ENCODE assay signal across 1 cellular context in genomic region chr1:120850531-120851421, GRCh38.
TF ChIP-seq lines count a peak whose summit lies in the region.

No MANE protein-coding gene starts in this region.

TF ChIP-seq in GM12878, 131 proteins besides CTCF, POLR2A, EP300 and RAD21 (continued from another document and continues in another):
- peak; percentile 99 for TF ChIP-seq ZNF687 (IDR thresholded peaks at IDR 0.05)
- peak; percentile 99 for TF ChIP-seq BMI1 (IDR thresholded peaks at IDR 0.05; ENCODE audit: borderline replicate concordance)
- peak; percentile 40 for TF ChIP-seq SP1 (IDR thresholded peaks at IDR 0.05; ENCODE audit: low read depth, low read length)
- TF ChIP-seq FOXM1 (IDR thresholded peaks at IDR 0.05; ENCODE audit: low read depth, low read length): peak; percentile 84
- peak; percentile 83 for TF ChIP-seq BCLAF1 (IDR thresholded peaks at IDR 0.05)
- TF ChIP-seq ZBTB4 (CRISPR knock-in tag; IDR thresholded peaks at IDR 0.05): peak; percentile 100
- peak in 1 of 2 experiments; percentile 85; a peak in 2 of 4 replicates for TF ChIP-seq ETV6 (conservative IDR thresholded peaks at IDR 0.05 in 1 of 2, IDR thresholded peaks at IDR 0.05 in 1 of 2; ENCODE audit: borderline replicate concordance in 1 of 2, low read depth in 1 of 2)
- TF ChIP-seq PRDM15 (CRISPR knock-in tag; IDR thresholded peaks at IDR 0.05): peak; percentile 100
- peak; percentile 46 for TF ChIP-seq RELA (IDR thresholded peaks at IDR 0.05; ENCODE audit: borderline replicate concordance, partially characterized antibody)
- TF ChIP-seq CHD2 (IDR thresholded peaks at IDR 0.05; ENCODE audit: borderline replicate concordance, low read depth, low read length): peak; percentile 73
- peak in 1 of 2 experiments; percentile 65; a peak in 2 of 4 replicates for TF ChIP-seq SRF (IDR thresholded peaks at IDR 0.05; ENCODE audit: low read depth in 2 of 2, low read length in 2 of 2)
- peak; percentile 95 for TF ChIP-seq ATF2 (IDR thresholded peaks at IDR 0.05; ENCODE audit: low read length)
- TF ChIP-seq PML (IDR thresholded peaks at IDR 0.05; ENCODE audit: low read length): peak; percentile 100
- TF ChIP-seq HCFC1 (IDR thresholded peaks at IDR 0.05; ENCODE audit: low read length): peak; percentile 46; the same call in 1 of the 2 replicates
- peak; percentile 65 for TF ChIP-seq KAT2A (conservative IDR thresholded peaks at IDR 0.05; ENCODE audit: control insufficient read depth, low read depth, low read length)
- peak; percentile 100 for TF ChIP-seq CBFB (IDR thresholded peaks at IDR 0.05; ENCODE audit: low read depth)
- TF ChIP-seq ZBTB11 (CRISPR knock-in tag; IDR thresholded peaks at IDR 0.05): peak; percentile 85
- peak; percentile 93 for TF ChIP-seq HDAC6 (IDR thresholded peaks at IDR 0.05; ENCODE audit: unreplicated experiment)
- TF ChIP-seq RUNX3 (IDR thresholded peaks at IDR 0.05; ENCODE audit: low read length): peak; percentile 86
- TF ChIP-seq GABPA (IDR thresholded peaks at IDR 0.05; ENCODE audit: low read depth): peak; percentile 68
- peak; percentile 45; the same call in 1 of the 2 replicates for TF ChIP-seq CEBPZ (IDR thresholded peaks at IDR 0.05; ENCODE audit: low read depth, low read length)
- TF ChIP-seq IRF5 (IDR thresholded peaks at IDR 0.05; ENCODE audit: borderline replicate concordance): peak; percentile 81
- TF ChIP-seq BACH1 (IDR thresholded peaks at IDR 0.05; ENCODE audit: borderline replicate concordance): peak; percentile 100
- peak; percentile 84; the same call in 1 of the 2 replicates for TF ChIP-seq NFIC (IDR thresholded peaks at IDR 0.05; ENCODE audit: low read depth, low read length)
- peak; percentile 78; the same call in 1 of the 2 replicates for TF ChIP-seq IRF4 (IDR thresholded peaks at IDR 0.05; ENCODE audit: low read depth, low read length)
- TF ChIP-seq FOXK2 (IDR thresholded peaks at IDR 0.05): peak; percentile 40; the same call in 1 of the 2 replicates
- TF ChIP-seq NBN (IDR thresholded peaks at IDR 0.05): peak; percentile 99
- TF ChIP-seq BHLHE40 (IDR thresholded peaks at IDR 0.05; ENCODE audit: borderline replicate concordance in 1 of 2, low read depth in 2 of 2, low read length in 1 of 2): peak; percentile 74 to 81
- peak; percentile 74; the same call in 1 of the 2 replicates for TF ChIP-seq TAF1 (IDR thresholded peaks at IDR 0.05; ENCODE audit: borderline replicate concordance, low read depth, low read length)
- peak; percentile 70 for TF ChIP-seq NR2F1 (conservative IDR thresholded peaks at IDR 0.05)
